8 cellular contexts compared by ENCODE assay signal in the genomic region with DNA sequence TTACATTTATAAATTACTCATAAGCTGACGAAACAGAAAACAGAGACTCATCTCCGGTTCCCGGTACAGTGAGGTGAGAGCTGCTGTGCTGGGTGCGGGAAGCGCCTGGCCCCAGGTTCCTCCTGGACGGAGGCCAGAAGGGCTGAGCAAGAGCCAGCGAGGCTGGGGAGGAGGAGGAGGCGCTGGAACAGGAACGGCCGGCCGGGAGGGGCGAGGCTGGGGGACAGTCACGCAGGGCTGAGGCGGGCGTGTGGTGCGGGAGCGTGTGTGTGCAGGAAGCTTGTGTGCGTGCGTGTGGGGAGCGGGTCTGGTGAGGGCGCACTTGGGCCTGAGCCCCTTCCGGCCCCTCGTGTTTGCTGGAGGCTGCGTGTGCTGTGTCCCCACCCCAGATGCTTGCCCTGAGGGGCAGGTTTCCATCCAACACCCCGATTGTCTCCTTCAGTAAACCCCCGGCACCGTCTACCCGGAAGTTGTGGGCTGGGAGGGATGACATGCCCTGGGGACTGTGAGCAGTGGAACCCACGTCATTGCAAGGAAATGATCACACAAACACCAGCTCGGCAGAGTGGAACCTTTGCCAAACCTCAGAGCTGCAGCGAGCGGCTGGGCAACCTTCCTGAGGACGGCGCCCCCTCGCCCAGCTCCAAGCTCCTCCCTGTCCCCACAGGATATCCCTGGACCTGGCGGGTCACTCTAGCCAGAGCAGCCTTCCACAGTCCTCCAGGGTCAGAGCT. TPM values are rescaled to one million over a fixed set of nuclear protein-coding genes. Genes with fewer than 3 reads are reported as not detected.
A peak's percentile ranks its signal among the peaks of the same experiment; 100 is the strongest.
DNase-seq lines count a peak whose midpoint lies in the region; ATAC-seq and TF ChIP-seq lines count a peak whose summit lies in the region.

No MANE protein-coding gene starts in this region.

- no peaks in the 10 kb centered on the region; the same call in 1 of the 2 replicates for H3K27me3 ChIP-seq in BLaER1
- H3K27me3 ChIP-seq in IMR-90 (ENCODE audit: control insufficient read depth, insufficient read depth, low read length), result no peaks in the 10 kb centered on the region
- H3K27me3 ChIP-seq in adrenal gland, result no peaks in the 10 kb centered on the region
- H3K27me3 ChIP-seq in left ventricle myocardium inferior (ENCODE audit: low read depth), result peaks cover 18% of the 10 kb centered on the region
- H3K27me3 ChIP-seq in gastrocnemius medialis, result no peaks in the 10 kb centered on the region

- peak; percentile 96 for DNase-seq in IMR-90
- peak; percentile 82 to 97 (median 91) for DNase-seq in T-helper 1 cell
- DNase-seq in adrenal gland, result peak; percentile 80 to 97 (median 94)
- peak; percentile 85 for DNase-seq in left ventricle myocardium inferior
- peak; percentile 71 to 90 for DNase-seq in gastrocnemius medialis
- DNase-seq in NCI-H526 (lab: John Stamatoyannopoulos, UW), result no peak

- H3K4ac ChIP-seq in IMR-90 (ENCODE audit: low read depth, low read length), result peak overlapping the region; percentile 97

- H4K91ac ChIP-seq in IMR-90 (ENCODE audit: insufficient read depth, low read depth, low read length), result peak overlapping the region; percentile 93

- intact Hi-C loops in IMR-90 (cut with micrococcal nuclease), result no loop called here
- intact Hi-C loops in adrenal gland (cut with DNase I), result loop anchor here in 1 of 2 donors (10.0 kb wide), 1 partner anchor 273 kb away; a partner anchor contains a TSS
- intact Hi-C loops in left ventricle myocardium inferior (cut with micrococcal nuclease), result no loop called here
- intact Hi-C loops in gastrocnemius medialis (cut with DNase I; ENCODE audit: low total_unique reads), result loop anchor here (1.0 to 5.0 kb wide), 4 partner anchors 31 to 361 kb away; a partner anchor contains a TSS

- H4K8ac ChIP-seq in IMR-90 (ENCODE audit: low read depth in 2 of 2, low read length in 2 of 2), result peak overlapping the region; percentile 71 to 97

- H2BK15ac ChIP-seq in IMR-90 (ENCODE audit: low read depth, low read length), result peak overlapping the region; percentile 91; the same call in 2 of the 3 replicates

- peak overlapping the region; percentile 91 for H3K18ac ChIP-seq in IMR-90 (ENCODE audit: low read depth, low read length)

- POLR2A ChIA-PET in IMR-90 (lab: Charles Lee; ENCODE audit: unreplicated experiment), result no interaction called here

- H3K79me1 ChIP-seq in IMR-90 (ENCODE audit: low read depth in 1 of 2, low read length in 2 of 2), result peaks cover 0 to 16% of the 10 kb centered on the region in 2 experiments; a peak in 2 of 4 replicates

- no peaks in the 10 kb centered on the region for H3K9me3 ChIP-seq in BLaER1
- H3K9me3 ChIP-seq in IMR-90 (ENCODE audit: control insufficient read depth, insufficient read depth, low read length), result no peaks in the 10 kb centered on the region
- no peaks in the 10 kb centered on the region for H3K9me3 ChIP-seq in adrenal gland (replicated peaks in 1 of 3)
- no peaks in the 10 kb centered on the region for H3K9me3 ChIP-seq in left ventricle myocardium inferior (replicated peaks)
- no peaks in the 10 kb centered on the region for H3K9me3 ChIP-seq in gastrocnemius medialis

- H3K23ac ChIP-seq in IMR-90 (ENCODE audit: low read depth, low read length), result peak overlapping the region; percentile 95

- H2BK120ac ChIP-seq in IMR-90 (ENCODE audit: low read depth, low read length), result peak overlapping the region; percentile 97

- H3K14ac ChIP-seq in IMR-90 (replicated peaks; ENCODE audit: low read depth, low read length), result peak overlapping the region; percentile 94

- peak overlapping the region; percentile 95 for H4K5ac ChIP-seq in IMR-90 (ENCODE audit: low read depth, low read length)

- in situ Hi-C loops in IMR-90 (cut with MboI; ENCODE audit: low sequenced_read_pairs), result no loop called here
- in situ Hi-C loops in gastrocnemius medialis (cut with MboI; ENCODE audit: low sequenced_read_pairs in 4 of 4), result no loop called here

- no peak; the same call in 1 of the 2 replicates for TF ChIP-seq CTCF in IMR-90 (conservative IDR thresholded peaks at IDR 0.05; ENCODE audit: low read depth, low read length)
- no peak for TF ChIP-seq CTCF in adrenal gland (IDR thresholded peaks at IDR 0.05)
- no peak for TF ChIP-seq CTCF in left ventricle myocardium inferior (IDR thresholded peaks at IDR 0.05; ENCODE audit: borderline replicate concordance)
- peak in 1 of 5 experiments; percentile 7 for TF ChIP-seq CTCF in gastrocnemius medialis (IDR thresholded peaks at IDR 0.05 in 4 of 5, conservative IDR thresholded peaks at IDR 0.05 in 1 of 5)

- peak overlapping the region; percentile 92 for H2BK20ac ChIP-seq in IMR-90 (ENCODE audit: low read depth, low read length)

- peaks cover 13% of the 10 kb centered on the region for H3K9me1 ChIP-seq in IMR-90 (ENCODE audit: insufficient read depth, low read length)

- H3K4me1 ChIP-seq in BLaER1 (peaks cover 94% of the 10 kb centered on the region), IMR-90 (ENCODE audit: control insufficient read depth, insufficient read depth, low read length) (peaks cover 26% of the 10 kb centered on the region), adrenal gland (replicated peaks in 1 of 2) (peaks cover 0 to 37% of the 10 kb centered on the region in 2 donors), left ventricle myocardium inferior (peaks cover 50% of the 10 kb centered on the region), gastrocnemius medialis (peaks cover 40 to 44% of the 10 kb centered on the region in 2 donors)

- BruUV-seq in IMR-90 (replicated peaks; lab: Mats Ljungman, UMichigan), result no TSS peak

- H3K56ac ChIP-seq in IMR-90 (ENCODE audit: extremely low read depth, insufficient read depth, low read length), result peak overlapping the region; percentile 50

- H3K9ac ChIP-seq in BLaER1 (peak overlapping the region; percentile 83), IMR-90 (ENCODE audit: low read depth, low read length) (peak overlapping the region; percentile 74)

- dilution Hi-C loops in IMR-90 (cut with HindIII; ENCODE audit: low sequenced_read_pairs, unreplicated experiment), result no loop called here

- H3K36me3 ChIP-seq in BLaER1, result no peaks in the 10 kb centered on the region
- H3K36me3 ChIP-seq in IMR-90 (ENCODE audit: control insufficient read depth, insufficient read depth, low read length), result no peaks in the 10 kb centered on the region
- no peaks in the 10 kb centered on the region for H3K36me3 ChIP-seq in adrenal gland (replicated peaks in 1 of 2)
- no peaks in the 10 kb centered on the region for H3K36me3 ChIP-seq in left ventricle myocardium inferior
- H3K36me3 ChIP-seq in gastrocnemius medialis, result no peaks in the 10 kb centered on the region

- no peak for TF ChIP-seq RAD21 in IMR-90 (IDR thresholded peaks at IDR 0.05; ENCODE audit: low read length)

- H3K4me3 ChIP-seq in BLaER1 (peak overlapping the region; percentile 66), IMR-90 (ENCODE audit: insufficient read depth, low read depth, low read length) (peak overlapping the region; percentile 37), adrenal gland (peak overlapping the region in 1 of 4 donors; percentile 44), left ventricle myocardium inferior (peak overlapping the region; percentile 65), gastrocnemius medialis (peak overlapping the region; percentile 49 to 62 (median 56))

- H2BK5ac ChIP-seq in IMR-90 (ENCODE audit: low read depth, low read length, poor library complexity, severe bottlenecking), result peak overlapping the region; percentile 99

- 1% methylated on average over 15 of the region's 36 CpGs; no CpG with 5 or more reads in 1 of the 2 experiments for WGBS in IMR-90 (ENCODE audit: extremely low coverage in 2 of 2, insufficient read length in 1 of 2), 2 experiments
- 6 to 12% (median 9%) methylated on average over 26 to 36 of the region's 36 CpGs for WGBS in adrenal gland, 4 donors

- TF ChIP-seq POLR2A in IMR-90 (IDR thresholded peaks at IDR 0.05; ENCODE audit: low read depth, low read length) (peak; percentile 65), adrenal gland (IDR thresholded peaks at IDR 0.05) (peak in 1 of 2 donors; percentile 34), gastrocnemius medialis (IDR thresholded peaks at IDR 0.05) (peak; percentile 75 to 76)

- peak overlapping the region; percentile 98 for H3K4me2 ChIP-seq in BLaER1
- H3K4me2 ChIP-seq in IMR-90 (ENCODE audit: low read depth, low read length), result peak overlapping the region; percentile 89

- H2AFZ ChIP-seq in IMR-90 (replicated peaks; ENCODE audit: low read length, poor library complexity), result peak overlapping the region; percentile 95

- ATAC-seq in GM19324 (IDR thresholded peaks at IDR 0.05; ENCODE audit: low FRiP score, unreplicated experiment), result peak; percentile 53
- ATAC-seq in IMR-90 (ENCODE audit: low read depth), result peak; percentile 82
- ATAC-seq in gastrocnemius medialis, result peak; percentile 62 to 65

- H2AK5ac ChIP-seq in IMR-90 (ENCODE audit: low read depth, low read length), result peak overlapping the region; percentile 97

- CTCF ChIA-PET in IMR-90 (lab: Yijun Ruan, JAX), result no interaction called here

- H4K20me1 ChIP-seq in BLaER1, result peaks cover 16% of the 10 kb centered on the region; the same call in 1 of the 2 replicates
- no peaks in the 10 kb centered on the region; the same call in 1 of the 2 replicates for H4K20me1 ChIP-seq in IMR-90 (ENCODE audit: insufficient read depth, low read length)

- H2AK9ac ChIP-seq in IMR-90 (replicated peaks; ENCODE audit: low read depth, low read length, poor library complexity), result peak overlapping the region; percentile 95

- peak overlapping the region; percentile 93 for H3K27ac ChIP-seq in BLaER1
- peak overlapping the region; percentile 98 for H3K27ac ChIP-seq in IMR-90 (ENCODE audit: insufficient read depth, low read length)
- H3K27ac ChIP-seq in adrenal gland, result peak overlapping the region; percentile 58 to 97 (median 79)
- peak overlapping the region; percentile 90 for H3K27ac ChIP-seq in left ventricle myocardium inferior (replicated peaks)
- peak overlapping the region; percentile 84 to 98 (median 93) for H3K27ac ChIP-seq in gastrocnemius medialis

RNA-seq across cellular contexts. Expression of a gene that starts 19.4 kb away (rescaled TPM):
- total RNA-seq in IMR-90 (2012; rRNA removed), result not detected in 2 replicates
- not detected in 2 replicates for polyA plus RNA-seq in IMR-90 (2012; rRNA removed)
- polyA plus RNA-seq in IMR-90 (2012; cell fraction: cytosol; rRNA removed), result 0.18 TPM in 1 of 2 replicates, not detected in the other
- polyA plus RNA-seq in IMR-90 (2012; cell fraction: nucleus; rRNA removed; ENCODE audit: low replicate concordance), result 0.12 and 0.16 TPM in 2 replicates
- 1 to 10 TPM in 6 of 8 donors, under 1 TPM in 1, not detected in 1; 0.83 to 4.1 (median 1.8) TPM for total RNA-seq in adrenal gland
- 1 to 10 TPM in 2 of 3 donors, not detected in 1; 1.1 to 4.2 TPM for polyA plus RNA-seq in adrenal gland
- total RNA-seq in left ventricle myocardium inferior, result 0.47 TPM
- total RNA-seq in gastrocnemius medialis, result 1 to 10 TPM in 1 of 4 donors, not detected in 3; 1.7 TPM

RNA-seq across cellular contexts. Expression of a gene that starts 24.5 kb away (rescaled TPM):
- total RNA-seq in IMR-90 (2012; rRNA removed) (38.3 and 47.1 TPM in 2 replicates), adrenal gland (100 to 1,000 TPM in 4 of 8 donors, 10 to 100 TPM in 4; 49.8 to 185 (median 97.4) TPM), left ventricle myocardium inferior (61.8 TPM), gastrocnemius medialis (10 to 100 TPM; 34.0 to 55.2 (median 47.3) TPM)
- polyA plus RNA-seq in IMR-90 (2012; rRNA removed) (144 and 186 TPM in 2 replicates), adrenal gland (100 to 1,000 TPM; 126 to 171 (median 153) TPM)
- 131 and 159 TPM in 2 replicates for polyA plus RNA-seq in IMR-90 (2012; cell fraction: cytosol; rRNA removed)
- polyA plus RNA-seq in IMR-90 (2012; cell fraction: nucleus; rRNA removed; ENCODE audit: low replicate concordance), result 373 and 817 TPM in 2 replicates

RNA-seq across cellular contexts. Expression of a gene that starts 35.6 kb away (rescaled TPM):
- total RNA-seq in IMR-90 (2012; rRNA removed), result 1.7 and 2.3 TPM in 2 replicates
- polyA plus RNA-seq in IMR-90 (2012; rRNA removed), result 4.4 and 5.2 TPM in 2 replicates
- polyA plus RNA-seq in IMR-90 (2012; cell fraction: cytosol; rRNA removed), result 4.9 and 10.8 TPM in 2 replicates
- polyA plus RNA-seq in IMR-90 (2012; cell fraction: nucleus; rRNA removed; ENCODE audit: low replicate concordance), result 1.2 and 2.4 TPM in 2 replicates
- total RNA-seq in adrenal gland, result 10 to 100 TPM in 5 of 8 donors, 1 to 10 TPM in 3; 3.4 to 24.3 (median 13.0) TPM
- 1 to 10 TPM; 1.4 to 4.3 (median 3.7) TPM for polyA plus RNA-seq in adrenal gland
- 3.9 TPM for total RNA-seq in left ventricle myocardium inferior
- total RNA-seq in gastrocnemius medialis, result 1 to 10 TPM; 3.3 to 9.5 (median 5.6) TPM

Comparison
In these comparisons a context has a peak if more than half of its experiments do, and no peak if none do; other contexts are left out.
1. DNase-seq: peak in IMR-90 (single experiment), T-helper 1 cell (5 of 5), adrenal gland (7 of 7), left ventricle myocardium inferior (single experiment) and gastrocnemius medialis (2 of 2); none in NCI-H526 (0 of 2).
2. Peak in every context shown above with its lines, with median percentiles within 50 percentile points of each other: H3K27ac ChIP-seq and ATAC-seq.